Comparison of ENCODE assay signal across 11 cellular contexts in the genomic region with DNA sequence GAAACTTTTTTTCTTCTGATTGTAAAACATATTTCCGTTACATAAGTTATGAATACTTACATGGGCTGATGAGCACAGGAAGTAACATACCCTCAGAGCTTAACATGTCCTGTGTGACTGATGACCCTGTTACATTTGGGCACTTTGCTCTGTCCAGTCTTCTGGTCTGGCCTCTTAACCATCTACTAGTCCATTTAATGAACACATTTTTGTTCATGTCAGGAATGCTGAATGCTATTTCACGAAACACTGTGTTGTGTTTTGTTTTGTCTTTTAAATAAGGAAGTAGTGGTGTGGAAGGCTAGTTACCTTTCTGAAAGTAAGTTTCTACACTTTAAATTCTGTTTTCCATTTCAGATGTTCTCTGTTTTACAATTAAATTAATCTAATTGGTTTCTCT.
DNase-seq lines count a peak whose midpoint lies in the region; ATAC-seq and TF ChIP-seq lines count a peak whose summit lies in the region.
"Had no signal": no experiment of that assay in that cellular context is flagged by ENCODE, and none has a peak within 500 bp of the region (broad histone marks: within the 10 kb centered on the region; RNA-seq: fewer than 3 reads in every experiment).

No MANE protein-coding gene starts in this region.

- intact Hi-C loops in stomach (cut with DNase I; ENCODE audit: low total_unique reads) = loop anchor here (10.0 kb wide), 1 partner anchor 77 kb away; a partner anchor contains a TSS

- H3K36me3 Mint-ChIP-seq in immature natural killer cell = peaks cover 0 to 9% (median 4%) of the 10 kb centered on the region in 3 donors

- peaks cover 42 to 61% of the 10 kb centered on the region in 2 donors for H3K4me1 Mint-ChIP-seq in immature natural killer cell

- DNase-seq in immature natural killer cell (peak in 1 of 3 donors; percentile 8), D341Med (ENCODE audit: low spot score) (no peak), NCI-H526 treated with DMSO at 0.1 percent for 48 hours (lab: John Stamatoyannopoulos, UW) (no peak), stomach (no peak)
- DNase-seq in activated CD8-positive, alpha-beta memory T cell treated with anti-CD3 and anti-CD28 coated beads, Interleukin-2, amount 50 U/mL, for 4 hours = no peak
- DNase-seq: NCI-H82, occipital lobe had no signal

- H3K9me3 ChIP-seq in stomach = no peaks in the 10 kb centered on the region

- ATAC-seq in GM18867 (IDR thresholded peaks at IDR 0.05; ENCODE audit: unreplicated experiment) = peak; percentile 61
- ATAC-seq in GM21576 (IDR thresholded peaks at IDR 0.05; ENCODE audit: unreplicated experiment) = peak; percentile 51
- ATAC-seq in HG03439 (IDR thresholded peaks at IDR 0.05; ENCODE audit: unreplicated experiment) = peak; percentile 49

- peaks cover 0 to 36% (median 7%) of the 10 kb centered on the region in 4 donors for H3K4me1 ChIP-seq in stomach

- H3K4me3 Mint-ChIP-seq in immature natural killer cell = peak overlapping the region; percentile 43 to 69 (median 56)
- H3K4me3 Mint-ChIP-seq: central memory CD8-positive, alpha-beta T cell had no signal

- H3K27me3 ChIP-seq in stomach = no peaks in the 10 kb centered on the region

- TF ChIP-seq CTCF in stomach (IDR thresholded peaks at IDR 0.05) = no peak

- peaks cover 0 to 38% (median 34%) of the 10 kb centered on the region in 4 donors for H3K36me3 ChIP-seq in stomach

- no peak for TF ChIP-seq EP300 in stomach (IDR thresholded peaks at IDR 0.05)

- TF ChIP-seq POLR2A in stomach (IDR thresholded peaks at IDR 0.05) = no peak

- no peak overlapping the region for H3K4me3 ChIP-seq in stomach

- 67 to 73% (median 70%) methylated on average over 2 of the region's 2 CpGs for WGBS in stomach, 5 donors

- H3K27ac ChIP-seq in stomach = no peak overlapping the region

- no peaks in the 10 kb centered on the region for H3K27me3 Mint-ChIP-seq in immature natural killer cell (ENCODE audit: low read depth in 3 of 3)
- H3K27me3 Mint-ChIP-seq: central memory CD8-positive, alpha-beta T cell had no signal

- no peaks in the 10 kb centered on the region for H3K9me3 Mint-ChIP-seq in immature natural killer cell
- H3K9me3 Mint-ChIP-seq: central memory CD8-positive, alpha-beta T cell had no signal

- peak overlapping the region; percentile 66 to 92 (median 78) for H3K27ac Mint-ChIP-seq in immature natural killer cell
